21 cellular contexts compared by ENCODE assay signal in genomic region chr3:99131876-99132275, GRCh38.
DNase-seq lines count a peak whose midpoint lies in the region; ATAC-seq, FAIRE-seq and TF ChIP-seq lines count a peak whose summit lies in the region.
"Had no signal": no experiment of that assay in that cellular context is flagged by ENCODE, and none has a peak within 500 bp of the region (broad histone marks: within the 10 kb centered on the region; RNA-seq: fewer than 3 reads in every experiment).

No MANE protein-coding gene starts in this region.

- no peaks in the 10 kb centered on the region for H3K27me3 Mint-ChIP-seq in astrocyte (ENCODE audit: low read depth, unreplicated experiment)
- no peaks in the 10 kb centered on the region for H3K27me3 Mint-ChIP-seq in naive thymus-derived CD4-positive, alpha-beta T cell
- H3K27me3 Mint-ChIP-seq: activated CD8-positive, alpha-beta T cell treated with anti-CD3 and anti-CD28 coated beads for 36 hours; effector memory CD8-positive, alpha-beta T cell had no signal

- H4K20me1 ChIP-seq in astrocyte (ENCODE audit: insufficient read depth, low read length): no peaks in the 10 kb centered on the region

- H3K9me3 Mint-ChIP-seq in astrocyte (ENCODE audit: unreplicated experiment): no peaks in the 10 kb centered on the region
- peaks cover 0 to 9% (median 2%) of the 10 kb centered on the region in 11 donors for H3K9me3 Mint-ChIP-seq in naive thymus-derived CD4-positive, alpha-beta T cell
- H3K9me3 Mint-ChIP-seq: activated CD8-positive, alpha-beta T cell treated with anti-CD3 and anti-CD28 coated beads for 36 hours; effector memory CD8-positive, alpha-beta T cell had no signal

- no peak for ATAC-seq in gastroesophageal sphincter
- no peak for ATAC-seq in GM19467 (IDR thresholded peaks at IDR 0.05; ENCODE audit: unreplicated experiment)
- no peak for ATAC-seq in naive thymus-derived CD4-positive, alpha-beta T cell
- ATAC-seq: activated CD8-positive, alpha-beta T cell treated with anti-CD3 and anti-CD28 coated beads for 36 hours; effector memory CD8-positive, alpha-beta T cell; lower lobe of right lung had no signal

- H3K4me2 ChIP-seq in astrocyte (ENCODE audit: low read length): no peak overlapping the region

- TF ChIP-seq EP300 in gastroesophageal sphincter (IDR thresholded peaks at IDR 0.05): no peak

- TF ChIP-seq CTCF in astrocyte (IDR thresholded peaks at IDR 0.05; ENCODE audit: insufficient read depth, low read depth, low read length): no peak
- no peak for TF ChIP-seq CTCF in fibroblast of the aortic adventitia (IDR thresholded peaks at IDR 0.05; ENCODE audit: insufficient read depth, low read length)
- TF ChIP-seq CTCF in gastroesophageal sphincter (IDR thresholded peaks at IDR 0.05): no peak

- H3K27me3 ChIP-seq in astrocyte (ENCODE audit: insufficient read depth, low read length) (no peaks in the 10 kb centered on the region), gastroesophageal sphincter (no peaks in the 10 kb centered on the region)
- H3K27me3 ChIP-seq in naive thymus-derived CD4-positive, alpha-beta T cell (ENCODE audit: control insufficient read depth in 2 of 2, insufficient read depth in 2 of 2, low read length in 2 of 2): no peaks in the 10 kb centered on the region
- H3K27me3 ChIP-seq: BE2C, spleen, stomach had no signal

- TF ChIP-seq POLR2A in gastroesophageal sphincter (IDR thresholded peaks at IDR 0.05): no peak

- no peaks in the 10 kb centered on the region for H3K36me3 Mint-ChIP-seq in astrocyte (ENCODE audit: low read depth, unreplicated experiment)
- no peaks in the 10 kb centered on the region for H3K36me3 Mint-ChIP-seq in naive thymus-derived CD4-positive, alpha-beta T cell
- H3K36me3 Mint-ChIP-seq: immature natural killer cell had no signal

- H2AFZ ChIP-seq in astrocyte (ENCODE audit: low read depth, low read length): no peak overlapping the region

- no peak overlapping the region for H3K9ac ChIP-seq in astrocyte (ENCODE audit: low read length)

- H3K9me3 ChIP-seq in astrocyte (ENCODE audit: insufficient read depth, low read depth, low read length) (no peaks in the 10 kb centered on the region), gastroesophageal sphincter (no peaks in the 10 kb centered on the region)
- H3K9me3 ChIP-seq in naive thymus-derived CD4-positive, alpha-beta T cell (ENCODE audit: control insufficient read depth in 2 of 3, low read length in 3 of 3): no peaks in the 10 kb centered on the region
- H3K9me3 ChIP-seq: BE2C, lower lobe of right lung, spleen, stomach had no signal

- H3K4me3 ChIP-seq in astrocyte (ENCODE audit: insufficient read depth, low read depth, low read length): no peak overlapping the region
- no peak overlapping the region for H3K4me3 ChIP-seq in fibroblast of the aortic adventitia (ENCODE audit: low read depth, low read length)
- H3K4me3 ChIP-seq in gastroesophageal sphincter: no peak overlapping the region
- no peak overlapping the region for H3K4me3 ChIP-seq in naive thymus-derived CD4-positive, alpha-beta T cell (ENCODE audit: low read length)
- H3K4me3 ChIP-seq: lower lobe of right lung, spleen, stomach had no signal

- H3K79me2 ChIP-seq in astrocyte (ENCODE audit: insufficient read depth, low read length): no peaks in the 10 kb centered on the region

- peak overlapping the region; percentile 61 for H3K27ac ChIP-seq in astrocyte (ENCODE audit: low read depth, low read length)
- H3K27ac ChIP-seq in gastroesophageal sphincter: no peak overlapping the region
- H3K27ac ChIP-seq in naive thymus-derived CD4-positive, alpha-beta T cell (ENCODE audit: low read depth, low read length): no peak overlapping the region
- H3K27ac ChIP-seq: lower lobe of right lung, spleen, stomach had no signal

- H3K4me1 ChIP-seq in astrocyte (ENCODE audit: insufficient read depth, low read length) (peaks cover 30% of the 10 kb centered on the region), gastroesophageal sphincter (peaks cover 0 to 8% (median 0%) of the 10 kb centered on the region in 3 donors)
- no peaks in the 10 kb centered on the region for H3K4me1 ChIP-seq in naive thymus-derived CD4-positive, alpha-beta T cell (ENCODE audit: control insufficient read depth in 2 of 2, insufficient read depth in 2 of 2, low read length in 2 of 2)
- H3K4me1 ChIP-seq: BE2C, lower lobe of right lung, spleen, stomach had no signal

- peaks cover 38% of the 10 kb centered on the region for H3K4me1 Mint-ChIP-seq in astrocyte (ENCODE audit: low read depth, unreplicated experiment)
- no peaks in the 10 kb centered on the region for H3K4me1 Mint-ChIP-seq in naive thymus-derived CD4-positive, alpha-beta T cell
- H3K4me1 Mint-ChIP-seq: immature natural killer cell had no signal

- POLR2A ChIA-PET in naive thymus-derived CD4-positive, alpha-beta T cell (lab: Charles Lee): no interaction called here

- H3K27ac Mint-ChIP-seq in astrocyte (ENCODE audit: unreplicated experiment): peak overlapping the region; percentile 84
- H3K27ac Mint-ChIP-seq in naive thymus-derived CD4-positive, alpha-beta T cell: no peak overlapping the region
- H3K27ac Mint-ChIP-seq: activated CD8-positive, alpha-beta T cell treated with anti-CD3 and anti-CD28 coated beads for 36 hours; effector memory CD8-positive, alpha-beta T cell; immature natural killer cell had no signal

- H3K36me3 ChIP-seq in astrocyte (ENCODE audit: insufficient read depth, low read length): no peaks in the 10 kb centered on the region
- no peaks in the 10 kb centered on the region for H3K36me3 ChIP-seq in gastroesophageal sphincter
- H3K36me3 ChIP-seq in naive thymus-derived CD4-positive, alpha-beta T cell (ENCODE audit: control insufficient read depth in 2 of 3, insufficient read depth in 3 of 3, low read length in 3 of 3): no peaks in the 10 kb centered on the region
- H3K36me3 ChIP-seq: BE2C, lower lobe of right lung, spleen, stomach had no signal

- H3K4me3 Mint-ChIP-seq in astrocyte (ENCODE audit: unreplicated experiment): no peak overlapping the region
- no peak overlapping the region for H3K4me3 Mint-ChIP-seq in naive thymus-derived CD4-positive, alpha-beta T cell
- H3K4me3 Mint-ChIP-seq: activated CD8-positive, alpha-beta T cell treated with anti-CD3 and anti-CD28 coated beads for 36 hours; effector memory CD8-positive, alpha-beta T cell; immature natural killer cell had no signal

- CTCF ChIA-PET in naive thymus-derived CD4-positive, alpha-beta T cell (lab: Charles Lee): no interaction called here

- DNase-seq in HCEC 1CT: peak; percentile 30
- peak; percentile 71 for DNase-seq in astrocyte (ENCODE audit: low read depth)
- DNase-seq in fibroblast of the aortic adventitia (ENCODE audit: low read depth): peak; percentile 33
- no peak for DNase-seq in NCI-H128 (lab: John Stamatoyannopoulos, UW; ENCODE audit: unreplicated experiment)
- no peak for DNase-seq in naive thymus-derived CD4-positive, alpha-beta T cell
- DNase-seq: activated CD8-positive, alpha-beta T cell treated with anti-CD3 and anti-CD28 coated beads for 36 hours; BE2C; COR-L47; effector memory CD8-positive, alpha-beta T cell; immature natural killer cell; lower lobe of right lung; NCI-H1105; NCI-H2081 treated with DMSO at 0.1 percent for 48 hours; NCI-H510A; spleen; stimulated activated CD4-positive, alpha-beta T cell treated with anti-CD3 and anti-CD28 coated beads, Interleukin-4, amount 100 ng/mL, for 4 hours; stomach; T-helper 9 cell; trophoblast cell had no signal

- intact Hi-C loops in naive thymus-derived CD4-positive, alpha-beta T cell (cut with micrococcal nuclease): no loop called here

- peak; percentile 83 for FAIRE-seq in astrocyte (lab: Jason Lieb, UNC)

Comparison
In these comparisons a context has a peak if more than half of its experiments do, and no peak if none do; other contexts are left out.
1. DNase-seq: peak in HCEC 1CT (single experiment), astrocyte (single experiment) and fibroblast of the aortic adventitia (single experiment); none in NCI-H128 (single experiment) and naive thymus-derived CD4-positive, alpha-beta T cell (0 of 9).